In the genomic region with DNA sequence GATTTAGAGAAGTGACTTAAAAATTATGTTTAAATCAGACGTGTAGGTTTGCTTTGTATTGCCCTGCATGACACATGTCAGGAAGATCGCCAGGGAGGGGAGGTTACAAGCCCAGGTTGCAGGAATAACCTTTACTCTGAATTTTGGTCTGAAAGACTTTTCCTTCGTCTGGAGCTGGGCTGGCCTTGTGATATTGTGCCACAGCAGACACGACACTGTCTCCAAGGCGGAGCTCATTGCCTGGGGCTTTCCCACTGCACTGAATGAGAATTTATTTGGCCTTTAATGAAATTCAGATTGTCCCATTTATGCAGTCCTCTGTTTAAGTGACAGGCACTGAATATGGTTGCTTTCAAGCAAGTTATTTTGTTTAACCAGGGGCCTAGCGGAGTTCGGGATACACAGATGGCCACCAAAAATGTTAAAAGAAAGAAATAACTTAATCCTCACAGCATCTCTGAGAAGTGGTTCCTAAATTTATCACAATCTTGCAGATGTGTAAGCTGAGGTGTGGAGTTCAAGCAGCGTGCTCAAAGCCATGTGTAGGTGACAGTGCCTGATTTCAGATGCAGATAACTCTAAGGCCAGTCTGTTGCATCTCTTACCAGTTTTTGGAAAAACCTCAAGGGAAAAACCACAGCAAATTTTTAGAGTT, we compare ENCODE assay signal across 14 cellular contexts. TPM values are rescaled to one million over a fixed set of nuclear protein-coding genes. Genes with fewer than 3 reads are reported as not detected.
DNase-seq lines count a peak whose midpoint lies in the region; ATAC-seq, FAIRE-seq and TF ChIP-seq lines count a peak whose summit lies in the region.
"Had no signal": no experiment of that assay in that cellular context is flagged by ENCODE, and none has a peak within 500 bp of the region (broad histone marks: within the 10 kb centered on the region; RNA-seq: fewer than 3 reads in every experiment).

No MANE protein-coding gene starts in this region.

- H3K9me3 ChIP-seq in astrocyte (ENCODE audit: insufficient read depth, low read depth, low read length) (no peaks in the 10 kb centered on the region), upper lobe of left lung (no peaks in the 10 kb centered on the region)
- H3K9me3 ChIP-seq: ascending aorta had no signal

- WGBS in upper lobe of left lung, 2 donors, result 65 to 67% methylated on average over 8 of the region's 8 CpGs

- no peak for TF ChIP-seq POLR2A in upper lobe of left lung (IDR thresholded peaks at IDR 0.05)

- no peak for TF ChIP-seq EP300 in upper lobe of left lung (IDR thresholded peaks at IDR 0.05)

- H3K4me1 Mint-ChIP-seq in T-helper 2 cell treated with Interferon-gamma antibody and Interleukin-4, amounts not matched to agents 5 μg/mL and 100 μg/mL, for 36 hours (ENCODE audit: low read depth), result peaks cover 87% of the 10 kb centered on the region
- peaks cover 7% of the 10 kb centered on the region for H3K4me1 Mint-ChIP-seq in astrocyte (ENCODE audit: low read depth, unreplicated experiment)
- H3K4me1 Mint-ChIP-seq in stimulated activated memory B cell treated with anti-CD40 and anti-IgM and Interleukin-4, amounts not matched to agents 10 μg/mL and 1 μg/mL and 100 μg/mL, for 72 hours, result peaks cover 84% of the 10 kb centered on the region

- peak; percentile 47 for ATAC-seq in stimulated activated memory B cell treated with anti-CD40 and anti-IgM and Interleukin-4, amounts not matched to agents 10 μg/mL and 1 μg/mL and 100 μg/mL, for 72 hours
- no peak for ATAC-seq in GM19455 (IDR thresholded peaks at IDR 0.05; ENCODE audit: unreplicated experiment)
- no peak for ATAC-seq in upper lobe of left lung (ENCODE audit: low FRiP score in 2 of 2)
- ATAC-seq: left colon, WTC11 had no signal

- H3K9me3 Mint-ChIP-seq in T-helper 2 cell treated with Interferon-gamma antibody and Interleukin-4, amounts not matched to agents 5 μg/mL and 100 μg/mL, for 36 hours, result no peaks in the 10 kb centered on the region
- no peaks in the 10 kb centered on the region for H3K9me3 Mint-ChIP-seq in astrocyte (ENCODE audit: unreplicated experiment)
- no peaks in the 10 kb centered on the region for H3K9me3 Mint-ChIP-seq in stimulated activated memory B cell treated with anti-CD40 and anti-IgM and Interleukin-4, amounts not matched to agents 10 μg/mL and 1 μg/mL and 100 μg/mL, for 72 hours
- H3K9me3 Mint-ChIP-seq: WTC11 had no signal

- H3K4me2 ChIP-seq in astrocyte (ENCODE audit: low read length), result no peak overlapping the region

- peaks cover 79% of the 10 kb centered on the region for H3K36me3 Mint-ChIP-seq in T-helper 2 cell treated with Interferon-gamma antibody and Interleukin-4, amounts not matched to agents 5 μg/mL and 100 μg/mL, for 36 hours (ENCODE audit: low read depth)
- no peaks in the 10 kb centered on the region for H3K36me3 Mint-ChIP-seq in astrocyte (ENCODE audit: low read depth, unreplicated experiment)
- peaks cover 62% of the 10 kb centered on the region for H3K36me3 Mint-ChIP-seq in stimulated activated memory B cell treated with anti-CD40 and anti-IgM and Interleukin-4, amounts not matched to agents 10 μg/mL and 1 μg/mL and 100 μg/mL, for 72 hours

- H2AFZ ChIP-seq in astrocyte (ENCODE audit: low read depth, low read length), result no peak overlapping the region

- H3K27ac Mint-ChIP-seq in T-helper 2 cell treated with Interferon-gamma antibody and Interleukin-4, amounts not matched to agents 5 μg/mL and 100 μg/mL, for 36 hours, result peak overlapping the region; percentile 83
- H3K27ac Mint-ChIP-seq in astrocyte (ENCODE audit: unreplicated experiment), result no peak overlapping the region
- H3K27ac Mint-ChIP-seq in stimulated activated memory B cell treated with anti-CD40 and anti-IgM and Interleukin-4, amounts not matched to agents 10 μg/mL and 1 μg/mL and 100 μg/mL, for 72 hours, result peak overlapping the region; percentile 82
- H3K27ac Mint-ChIP-seq: WTC11 had no signal

- H3K27me3 ChIP-seq in astrocyte (ENCODE audit: insufficient read depth, low read length), result no peaks in the 10 kb centered on the region
- H3K27me3 ChIP-seq in upper lobe of left lung, result no peaks in the 10 kb centered on the region
- H3K27me3 ChIP-seq: ascending aorta had no signal

- H3K4me3 Mint-ChIP-seq in T-helper 2 cell treated with Interferon-gamma antibody and Interleukin-4, amounts not matched to agents 5 μg/mL and 100 μg/mL, for 36 hours, result peak overlapping the region; percentile 71
- H3K4me3 Mint-ChIP-seq in astrocyte (ENCODE audit: unreplicated experiment), result no peak overlapping the region
- peak overlapping the region; percentile 43 for H3K4me3 Mint-ChIP-seq in stimulated activated memory B cell treated with anti-CD40 and anti-IgM and Interleukin-4, amounts not matched to agents 10 μg/mL and 1 μg/mL and 100 μg/mL, for 72 hours
- H3K4me3 Mint-ChIP-seq: WTC11 had no signal

- DNase-seq in activated CD4-positive, alpha-beta T cell treated with anti-CD3 and anti-CD28 coated beads for 4 hours, result peak; percentile 52 to 67
- no peak for DNase-seq in activated CD4-positive, alpha-beta T cell treated with anti-CD3 and anti-CD28 coated beads for 1 hour
- no peak for DNase-seq in T-helper 2 cell treated with Interferon-gamma antibody and Interleukin-4, amounts not matched to agents 5 μg/mL and 100 μg/mL, for 36 hours (ENCODE audit: low spot score)
- DNase-seq in astrocyte (ENCODE audit: low read depth) (peak; percentile 14), upper lobe of left lung (no peak), activated gamma-delta T cell treated with Interleukin-2 at 50 U/mL for 16 hours (no peak)
- DNase-seq: left colon, NCI-H226, RPMI8226 had no signal

- no peaks in the 10 kb centered on the region for H3K27me3 Mint-ChIP-seq in T-helper 2 cell treated with Interferon-gamma antibody and Interleukin-4, amounts not matched to agents 5 μg/mL and 100 μg/mL, for 36 hours (ENCODE audit: low read depth)
- H3K27me3 Mint-ChIP-seq in astrocyte (ENCODE audit: low read depth, unreplicated experiment), result peaks cover 2% of the 10 kb centered on the region
- no peaks in the 10 kb centered on the region for H3K27me3 Mint-ChIP-seq in stimulated activated memory B cell treated with anti-CD40 and anti-IgM and Interleukin-4, amounts not matched to agents 10 μg/mL and 1 μg/mL and 100 μg/mL, for 72 hours

- H3K36me3 ChIP-seq in astrocyte (ENCODE audit: insufficient read depth, low read length) (no peaks in the 10 kb centered on the region), upper lobe of left lung (no peaks in the 10 kb centered on the region)
- H3K36me3 ChIP-seq: ascending aorta had no signal

- H3K4me1 ChIP-seq in astrocyte (ENCODE audit: insufficient read depth, low read length) (peaks cover 2% of the 10 kb centered on the region), upper lobe of left lung (peaks cover 0 to 4% (median 1%) of the 10 kb centered on the region in 4 donors)
- H3K4me1 ChIP-seq: ascending aorta had no signal

- no peaks in the 10 kb centered on the region for H4K20me1 ChIP-seq in astrocyte (ENCODE audit: insufficient read depth, low read length)

- H3K27ac ChIP-seq in astrocyte (ENCODE audit: low read depth, low read length), result no peak overlapping the region
- H3K27ac ChIP-seq in upper lobe of left lung, result peak overlapping the region in 1 of 4 donors; percentile 35
- H3K27ac ChIP-seq: ascending aorta had no signal

- FAIRE-seq in astrocyte (lab: Jason Lieb, UNC), result no peak

- no peaks in the 10 kb centered on the region for H3K79me2 ChIP-seq in astrocyte (ENCODE audit: insufficient read depth, low read length)

- no peak for TF ChIP-seq CTCF in astrocyte (IDR thresholded peaks at IDR 0.05; ENCODE audit: insufficient read depth, low read depth, low read length)
- no peak for TF ChIP-seq CTCF in upper lobe of left lung (IDR thresholded peaks at IDR 0.05)

- H3K4me3 ChIP-seq in astrocyte (ENCODE audit: insufficient read depth, low read depth, low read length) (no peak overlapping the region), upper lobe of left lung (no peak overlapping the region)
- H3K4me3 ChIP-seq: ascending aorta had no signal

- H3K9ac ChIP-seq in astrocyte (ENCODE audit: low read length), result no peak overlapping the region

RNA-seq across cellular contexts. Expression of gene RHOH, which starts 45.2 kb away (rescaled TPM):
- total RNA-seq in astrocyte, result not detected in 2 replicates
- total RNA-seq in upper lobe of left lung, result 10 to 100 TPM in 3 of 6 donors, 1 to 10 TPM in 3; 5.5 to 19.9 (median 8.4) TPM
- total RNA-seq: A172, ascending aorta had no signal

Comparison
In these comparisons a context has a peak if more than half of its experiments do, and no peak if none do; other contexts are left out.
1. DNase-seq: peak in activated CD4-positive, alpha-beta T cell treated with anti-CD3 and anti-CD28 coated beads for 4 hours (2 of 2) and astrocyte (single experiment); none in activated CD4-positive, alpha-beta T cell treated with anti-CD3 and anti-CD28 coated beads for 1 hour (single experiment), T-helper 2 cell treated with Interferon-gamma antibody and Interleukin-4, amounts not matched to agents 5 μg/mL and 100 μg/mL, for 36 hours (single experiment), upper lobe of left lung (0 of 2) and activated gamma-delta T cell treated with Interleukin-2 at 50 U/mL for 16 hours (single experiment).